Comparison of ENCODE assay signal across 8 cellular contexts in the genomic region with DNA sequence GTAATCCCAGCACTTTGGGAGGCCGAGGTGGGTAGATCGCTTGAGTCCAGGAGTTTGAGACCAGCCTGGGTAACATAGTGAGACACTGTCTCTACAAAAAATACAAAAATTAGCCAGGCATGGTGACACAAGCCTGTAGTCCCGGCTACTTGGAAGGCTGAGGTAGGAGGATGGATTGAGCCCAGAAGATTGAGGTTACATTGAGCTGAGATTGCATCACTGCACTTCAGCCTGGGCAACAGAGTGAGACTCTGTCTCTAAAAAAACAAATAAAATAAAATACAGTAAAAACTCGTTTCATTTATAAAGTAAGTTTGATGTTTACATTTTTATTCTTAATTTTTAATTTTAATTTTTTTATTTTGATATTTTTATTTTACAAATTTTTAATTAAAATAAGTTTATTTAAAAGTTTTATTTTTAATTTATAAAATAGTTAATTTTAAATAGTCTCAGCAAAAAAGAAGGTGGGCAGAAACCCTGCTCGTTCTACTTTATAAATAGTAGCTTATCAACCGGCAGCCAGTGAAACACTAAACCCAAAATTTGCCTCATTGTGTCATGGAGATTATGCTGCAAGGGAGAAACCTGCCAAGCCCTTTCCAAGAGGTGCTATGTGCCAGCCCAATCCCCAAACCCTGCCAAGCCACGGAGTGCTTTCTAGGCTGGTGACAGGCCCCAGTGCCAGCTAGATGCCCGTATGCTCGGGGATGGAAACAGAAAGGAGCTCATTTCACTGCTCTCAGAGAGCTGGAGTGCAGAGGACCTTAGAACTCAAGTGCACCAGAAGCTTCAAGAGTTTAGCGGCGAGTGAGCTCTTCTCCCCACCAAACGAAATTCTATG. TPM values are rescaled to one million over a fixed set of nuclear protein-coding genes. Genes with fewer than 3 reads are reported as not detected.
DNase-seq lines count a peak whose midpoint lies in the region; ATAC-seq, FAIRE-seq and TF ChIP-seq lines count a peak whose summit lies in the region.

No MANE protein-coding gene starts in this region.

- no CpG with 5 or more reads among the region's 12 CpGs for WGBS in H9 (ENCODE audit: extremely low coverage, insufficient read length, low lambda C conversion rate)

- H4K8ac ChIP-seq in H9 (replicated peaks; ENCODE audit: insufficient read length, low read depth, low read length) = no peak overlapping the region

- peaks cover 0 to 10% (median 2%) of the 10 kb centered on the region in 3 experiments; a peak in 3 of 7 replicates for H3K36me3 Mint-ChIP-seq in H9 (ENCODE audit: insufficient read depth in 1 of 3, low read depth in 3 of 3)

- H3K9me3 ChIP-seq in ascending aorta = no peaks in the 10 kb centered on the region
- H3K9me3 ChIP-seq in WERI-Rb-1 (ENCODE audit: severe bottlenecking) = no peaks in the 10 kb centered on the region
- no peaks in the 10 kb centered on the region for H3K9me3 ChIP-seq in H9 (ENCODE audit: control insufficient read depth, low read depth, low read length)

- H3K79me2 ChIP-seq in H9 (ENCODE audit: insufficient read depth, low read length) = peaks cover 19% of the 10 kb centered on the region; the same call in 1 of the 2 replicates

- no peak overlapping the region for H2BK12ac ChIP-seq in H9 (ENCODE audit: insufficient read length, low read depth, low read length)

- peaks cover 0 to 11% of the 10 kb centered on the region in 2 donors for H3K4me1 ChIP-seq in ascending aorta
- peaks cover 9% of the 10 kb centered on the region for H3K4me1 ChIP-seq in H9 (ENCODE audit: insufficient read depth, low read length)

- TF ChIP-seq CTCF in ascending aorta (IDR thresholded peaks at IDR 0.05) = no peak
- TF ChIP-seq CTCF in WERI-Rb-1 (IDR thresholded peaks at IDR 0.05; ENCODE audit: low read depth, low read length) = no peak
- TF ChIP-seq CTCF in H9 (conservative IDR thresholded peaks at IDR 0.05) = no peak
- TF ChIP-seq CTCF in D721Med (IDR thresholded peaks at IDR 0.05; ENCODE audit: insufficient read depth, missing control alignments) = no peak

- H2AK5ac ChIP-seq in H9 (ENCODE audit: insufficient read length, low read length) = no peak overlapping the region

- no peak overlapping the region for H2AFZ ChIP-seq in H9 (ENCODE audit: low read length)

- H3K18ac ChIP-seq in H9 (ENCODE audit: insufficient read length, low read depth, low read length) = no peak overlapping the region

- H3T11ph ChIP-seq in H9 (ENCODE audit: low read length) = no peak overlapping the region

- no peak overlapping the region for H3K9ac ChIP-seq in H9 (ENCODE audit: extremely low read depth, insufficient read length, low read length)

- H4K5ac ChIP-seq in H9 (ENCODE audit: insufficient read length, low read depth, low read length) = no peak overlapping the region

- H3K4ac ChIP-seq in H9 (ENCODE audit: low read depth, low read length) = no peak overlapping the region

- no peak overlapping the region for H2BK20ac ChIP-seq in H9 (ENCODE audit: low read depth, low read length, poor library complexity, severe bottlenecking)

- H3K9me3 Mint-ChIP-seq in H9 = no peaks in the 10 kb centered on the region

- no peak overlapping the region for H3K4me3 Mint-ChIP-seq in H9

- H3K4me2 ChIP-seq in H9 (ENCODE audit: insufficient read depth, insufficient read length, low read length) = no peak overlapping the region

- no peak overlapping the region for H4K91ac ChIP-seq in H9 (ENCODE audit: insufficient read length, low read depth, low read length)

- no peak overlapping the region for H3K56ac ChIP-seq in H9 (ENCODE audit: insufficient read length, low read depth, low read length)

- H3K27ac Mint-ChIP-seq in H9 = peak overlapping the region in 1 of 3 experiments; percentile 86; a peak in 2 of 7 replicates

- peak overlapping the region; percentile 44 to 62 for H3K27ac ChIP-seq in ascending aorta
- no peak overlapping the region for H3K27ac ChIP-seq in WERI-Rb-1
- no peak overlapping the region for H3K27ac ChIP-seq in H9 (ENCODE audit: insufficient read length, low read depth, low read length)

- H2BK15ac ChIP-seq in H9 (ENCODE audit: low read depth, low read length) = no peak overlapping the region

- no peak overlapping the region for H2BK120ac ChIP-seq in H9 (ENCODE audit: low read depth, low read length, poor library complexity, severe bottlenecking)

- H3K27me3 ChIP-seq in ascending aorta (no peaks in the 10 kb centered on the region), WERI-Rb-1 (ENCODE audit: insufficient read depth, low read depth, severe bottlenecking) (no peaks in the 10 kb centered on the region), H9 (ENCODE audit: insufficient read depth, low read length) (no peaks in the 10 kb centered on the region)

- peaks cover 8% of the 10 kb centered on the region for H3K79me1 ChIP-seq in H9 (ENCODE audit: insufficient read depth, low read depth, low read length, poor library complexity, severe bottlenecking)

- no peak overlapping the region for H3K23ac ChIP-seq in H9 (ENCODE audit: insufficient read length, low read depth, low read length)

- H3K36me3 ChIP-seq in ascending aorta (no peaks in the 10 kb centered on the region), WERI-Rb-1 (no peaks in the 10 kb centered on the region)

- FAIRE-seq in D721Med (lab: Jason Lieb, UNC) = no peak

- peak; percentile 39 for DNase-seq in AG08395 (ENCODE audit: low spot score)
- peak; percentile 94 for DNase-seq in NCI-H2029 (lab: John Stamatoyannopoulos, UW)
- peak; percentile 55 to 92 for DNase-seq in ascending aorta (ENCODE audit: low spot score in 2 of 2)
- peak; percentile 60 for DNase-seq in middle frontal gyrus (ENCODE audit: extremely low spot score, low spot score)
- DNase-seq in WERI-Rb-1 = no peak
- no peak for DNase-seq in H9
- DNase-seq in D721Med (ENCODE audit: insufficient read length, low spot score) = no peak

- intact Hi-C loops in ascending aorta (cut with DNase I) = loop anchor here (2.0 kb wide), 1 partner anchor 40 kb away; the partner anchor contains the start of gene SERINC5

- H3K14ac ChIP-seq in H9 (ENCODE audit: insufficient read depth, low read length) = no peak overlapping the region

- ATAC-seq in SK-N-SH treated with all-trans-retinoic acid at 6 μM for 48 hours = no peak

- peaks cover 36 to 44% of the 10 kb centered on the region in 2 experiments for H3K4me1 Mint-ChIP-seq in H9

- H3K4me3 ChIP-seq in ascending aorta (peak overlapping the region in 1 of 2 donors; percentile 34), WERI-Rb-1 (ENCODE audit: low read depth, low read length) (no peak overlapping the region)

- no peaks in the 10 kb centered on the region for H4K20me1 ChIP-seq in H9 (ENCODE audit: control insufficient read depth, insufficient read depth, insufficient read length)

- no peaks in the 10 kb centered on the region for H3K23me2 ChIP-seq in H9 (ENCODE audit: insufficient read length, low read depth, low read length, poor library complexity, severe bottlenecking)

- no peak overlapping the region for H2BK5ac ChIP-seq in H9 (ENCODE audit: insufficient read length, low read length)

- no peaks in the 10 kb centered on the region for H3K27me3 Mint-ChIP-seq in H9 (ENCODE audit: low read depth)

TF ChIP-seq in SK-N-SH treated with all-trans-retinoic acid at 6 μM for 48 hours, 23 proteins besides CTCF, POLR2A, EP300 and RAD21 (continues in another document):
- TF ChIP-seq GLIS3 (CRISPR knock-in tag; IDR thresholded peaks at IDR 0.05) (no peak), ISL1 (CRISPR knock-in tag; IDR thresholded peaks at IDR 0.05) (no peak), POU6F1 (CRISPR knock-in tag; IDR thresholded peaks at IDR 0.05; ENCODE audit: borderline replicate concordance, low read depth) (no peak), CSDC2 (CRISPR knock-in tag; IDR thresholded peaks at IDR 0.05) (no peak), ZNF70 (CRISPR knock-in tag; IDR thresholded peaks at IDR 0.05) (no peak), OSR1 (CRISPR knock-in tag; IDR thresholded peaks at IDR 0.05) (no peak), TCF4 (CRISPR knock-in tag; IDR thresholded peaks at IDR 0.05; ENCODE audit: borderline replicate concordance) (no peak), BACH2 (CRISPR knock-in tag; IDR thresholded peaks at IDR 0.05; ENCODE audit: borderline replicate concordance) (no peak), CREB5 (CRISPR knock-in tag; IDR thresholded peaks at IDR 0.05; ENCODE audit: low read depth) (no peak), RARB (CRISPR knock-in tag; IDR thresholded peaks at IDR 0.05) (no peak), ZFP3 (CRISPR knock-in tag; IDR thresholded peaks at IDR 0.05) (no peak), ARNTL (CRISPR knock-in tag; IDR thresholded peaks at IDR 0.05; ENCODE audit: borderline replicate concordance, low read depth) (no peak)

RNA-seq across cellular contexts. Expression of gene SERINC5, which starts 38.9 kb away (rescaled TPM):
- total RNA-seq in ascending aorta = 3.4 TPM
- 52.3 and 54.7 TPM in 2 replicates for total RNA-seq in H9 (2021)

Comparison
In these comparisons a context has a peak if more than half of its experiments do, and no peak if none do; other contexts are left out.
1. DNase-seq: peak in AG08395 (single experiment), NCI-H2029 (single experiment), ascending aorta (2 of 2) and middle frontal gyrus (single experiment); none in WERI-Rb-1 (single experiment), H9 (single experiment) and D721Med (single experiment).
2. H3K27ac ChIP-seq: peak in ascending aorta (2 of 2); none in WERI-Rb-1 (single experiment) and H9 (single experiment).
3. RNA of gene SERINC5, which starts 38.9 kb away (total RNA-seq): 52.3 to 54.7 TPM in H9; 3.4 TPM in ascending aorta (single experiment); every median in the first group is over 10 times any median in the second.